Comparison of ENCODE assay signal across 24 cellular contexts in the genomic region with DNA sequence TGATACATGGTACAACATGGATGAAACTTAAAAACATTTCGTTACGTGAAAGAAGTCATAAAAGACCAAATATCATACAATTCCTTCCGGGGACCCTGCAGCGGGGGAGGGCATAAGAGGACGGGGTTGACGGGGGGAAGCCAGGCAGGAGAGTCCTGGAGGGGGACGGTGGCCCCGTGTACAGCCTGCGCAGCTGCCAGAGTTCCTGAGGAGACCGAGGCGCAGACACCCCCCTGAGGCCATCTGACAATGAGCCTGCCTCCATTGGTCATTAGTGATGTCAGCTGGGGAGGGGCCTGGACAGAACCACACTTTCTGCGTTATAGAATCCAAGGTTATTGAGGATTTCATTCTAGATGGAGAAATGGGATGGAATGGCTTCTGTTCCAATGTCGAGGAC.
"Had no signal": no experiment of that assay in that cellular context is flagged by ENCODE, and none has a peak within 500 bp of the region (broad histone marks: within the 10 kb centered on the region; RNA-seq: fewer than 3 reads in every experiment).

No MANE protein-coding gene starts in this region.

- H3K27me3 Mint-ChIP-seq: memory B cell had no signal

- H3K27ac Mint-ChIP-seq: memory B cell, progenitor cell of endocrine pancreas had no signal

- H3K4me3 ChIP-seq: dorsolateral prefrontal cortex, hepatocyte, left lung, lung, pancreas, smooth muscle cell, stomach, thyroid gland, vagina had no signal

- H3K9me3 ChIP-seq: left lung, neutrophil, pancreas, stomach, thyroid gland, vagina had no signal

- H3K36me3 Mint-ChIP-seq: natural killer cell had no signal

- DNase-seq: cortex of kidney; effector CD4-positive, alpha-beta T cell; head of caudate nucleus; left cardiac atrium; natural killer cell; stimulated activated CD4-positive, alpha-beta T cell treated with anti-CD3 and anti-CD28 coated beads, Interleukin-12 subunit alpha, Interleukin-12 subunit beta, amount 100 ng/mL, for 4 hours; stimulated activated CD4-positive, alpha-beta T cell treated with anti-CD3 and anti-CD28 coated beads, Interleukin-1b, Interleukin-23, amount 100 ng/mL, for 48 hours; stimulated activated CD4-positive, alpha-beta T cell treated with anti-CD3 and anti-CD28 coated beads, Interleukin-4, amount 100 ng/mL, for 1 hour; stimulated activated CD8-positive, alpha-beta memory T cell treated with anti-CD3 and anti-CD28 coated beads, Interleukin-4, amount 100 ng/mL, for 48 hours; stimulated activated naive CD4-positive, alpha-beta T cell; stomach; thyroid gland; trophoblast cell had no signal

- H3K27me3 ChIP-seq: dorsolateral prefrontal cortex, hepatocyte, left lung, neutrophil, pancreas, stomach, thyroid gland, vagina had no signal

- H3K36me3 ChIP-seq: left lung, neutrophil, pancreas, thyroid gland, vagina had no signal

- H3K27ac ChIP-seq: dorsolateral prefrontal cortex, hepatocyte, left lung, neutrophil, pancreas, stomach, vagina had no signal

- ATAC-seq: left cardiac atrium, left lung, natural killer cell, sciatic nerve had no signal

- H3K9me3 Mint-ChIP-seq: memory B cell, natural killer cell had no signal

- H3K4me3 Mint-ChIP-seq: memory B cell, natural killer cell had no signal
